ENCODE assay signal across 8 cellular contexts in genomic region chrX:139203681-139204575, GRCh38.
DNase-seq lines count a peak whose midpoint lies in the region; TF ChIP-seq lines count a peak whose summit lies in the region.

No MANE protein-coding gene starts in this region.

- H3K36me3 ChIP-seq in suprapubic skin: no peaks in the 10 kb centered on the region

- H3K4me3 ChIP-seq in astrocyte of the cerebellum (ENCODE audit: low read depth, low read length) (peak overlapping the region; percentile 53), suprapubic skin (peak overlapping the region; percentile 57)

- H3K27me3 ChIP-seq in suprapubic skin: peaks cover 31% of the 10 kb centered on the region

- H3K4me3 Mint-ChIP-seq in activated CD4-positive, alpha-beta T cell treated with anti-CD3 and anti-CD28 coated beads, Interleukin-2, amount 10 ng/mL, durations not matched to agents 24 days and 14 days: peak overlapping the region; percentile 54

- TF ChIP-seq CTCF in astrocyte of the cerebellum (IDR thresholded peaks at IDR 0.05; ENCODE audit: low read depth, low read length, missing control alignments) (no peak), suprapubic skin (IDR thresholded peaks at IDR 0.05) (no peak)

- TF ChIP-seq EP300 in suprapubic skin (IDR thresholded peaks at IDR 0.05): no peak

- peak overlapping the region; percentile 15 for H3K27ac Mint-ChIP-seq in activated CD4-positive, alpha-beta T cell treated with anti-CD3 and anti-CD28 coated beads, Interleukin-2, amount 10 ng/mL, durations not matched to agents 24 days and 14 days

- no peaks in the 10 kb centered on the region for H3K4me1 Mint-ChIP-seq in activated CD4-positive, alpha-beta T cell treated with anti-CD3 and anti-CD28 coated beads, Interleukin-2, amount 10 ng/mL, durations not matched to agents 24 days and 14 days

- in situ Hi-C loops in astrocyte of the cerebellum (cut with HindIII; ENCODE audit: low sequenced_read_pairs): no loop called here

- peak overlapping the region; percentile 41 for H3K27ac ChIP-seq in suprapubic skin

- no peak for TF ChIP-seq POLR2A in suprapubic skin (IDR thresholded peaks at IDR 0.05)

- H3K9me3 Mint-ChIP-seq in activated CD4-positive, alpha-beta T cell treated with anti-CD3 and anti-CD28 coated beads, Interleukin-2, amount 10 ng/mL, durations not matched to agents 24 days and 14 days: no peaks in the 10 kb centered on the region

- intact Hi-C loops in activated CD4-positive, alpha-beta T cell treated with anti-CD3 and anti-CD28 coated beads, Interleukin-2, amount 10 ng/mL, durations not matched to agents 24 days and 14 days (cut with micrococcal nuclease): loop anchor here (5.0 to 10.0 kb wide), 2 partner anchors 1301 to 1637 kb away; partner anchors contain the start of genes SOX3 and ZIC3

- no peak for DNase-seq in activated CD4-positive, alpha-beta T cell treated with anti-CD3 and anti-CD28 coated beads, Interleukin-2, amount 10 ng/mL, durations not matched to agents 24 days and 14 days
- no peak for DNase-seq in activated CD4-positive, alpha-beta T cell treated with anti-CD3 and anti-CD28 coated beads for 1 hour
- DNase-seq in astrocyte of the cerebellum (ENCODE audit: low read depth) (no peak), left kidney (ENCODE audit: low read depth, low spot score) (peak; percentile 66), suprapubic skin (ENCODE audit: low spot score in 2 of 2) (no peak), NCI-H2029 (lab: John Stamatoyannopoulos, UW) (no peak), NCI-H2227 treated with DMSO at 0.1 percent for 48 hours (lab: John Stamatoyannopoulos, UW) (no peak), NCI-H774 (lab: John Stamatoyannopoulos, UW) (no peak)

- WGBS in suprapubic skin: 32% methylated on average over 68 of the region's 97 CpGs

- H3K4me1 ChIP-seq in suprapubic skin: peaks cover 12% of the 10 kb centered on the region

- peaks cover 24% of the 10 kb centered on the region for H3K27me3 Mint-ChIP-seq in activated CD4-positive, alpha-beta T cell treated with anti-CD3 and anti-CD28 coated beads, Interleukin-2, amount 10 ng/mL, durations not matched to agents 24 days and 14 days

- H3K9me3 ChIP-seq in suprapubic skin: no peaks in the 10 kb centered on the region

- H3K36me3 Mint-ChIP-seq in activated CD4-positive, alpha-beta T cell treated with anti-CD3 and anti-CD28 coated beads, Interleukin-2, amount 10 ng/mL, durations not matched to agents 24 days and 14 days (ENCODE audit: low read depth): peaks cover 2% of the 10 kb centered on the region
